ENCODE assay signal across 8 cellular contexts in the genomic region with DNA sequence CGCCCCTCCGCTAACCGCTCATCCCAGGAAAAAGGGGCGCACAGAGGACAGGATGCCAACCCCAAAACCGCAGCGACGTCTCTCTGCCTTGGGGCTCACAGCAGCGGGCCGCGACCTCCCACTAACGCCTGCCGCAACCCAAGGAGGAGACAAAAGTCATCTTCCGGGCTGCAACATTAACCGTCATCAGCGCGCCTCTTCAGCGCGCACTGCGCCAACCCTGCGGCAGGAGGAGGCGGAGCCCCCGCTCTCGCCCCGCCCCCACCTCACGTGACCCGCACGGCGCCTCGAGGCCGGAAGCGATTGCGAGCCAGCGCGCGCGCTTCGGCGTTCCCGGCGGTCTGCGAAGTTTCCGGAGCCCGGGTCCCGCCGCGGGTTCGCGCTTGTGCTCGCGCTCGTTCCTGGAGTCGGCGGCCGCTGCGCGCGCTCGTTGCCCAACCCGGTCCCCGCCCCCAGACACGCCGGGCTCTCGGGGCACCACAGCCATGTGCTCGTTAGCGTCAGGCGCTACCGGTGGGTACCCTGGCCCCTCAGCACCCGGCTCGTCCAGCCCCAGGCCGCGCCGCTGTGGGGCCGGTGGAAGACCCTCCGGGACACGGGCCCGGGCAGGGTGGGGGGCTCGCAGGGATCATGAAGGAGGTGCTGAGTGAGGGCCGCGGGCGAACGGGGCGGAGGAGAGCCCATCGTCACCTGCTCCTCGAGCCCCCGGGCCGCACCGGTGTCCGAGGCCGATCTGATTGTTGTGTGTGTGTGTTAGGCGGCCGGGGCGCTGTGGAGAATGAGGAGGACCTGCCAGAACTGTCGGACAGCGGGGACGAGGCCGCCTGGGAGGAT.
DNase-seq lines count a peak whose midpoint lies in the region; ATAC-seq and TF ChIP-seq lines count a peak whose summit lies in the region.

A gene (plus strand): TSS at position 455 of the 834 bp plus-strand sequence. CDS start 31 bp downstream, at position 486.

- DNase-seq in AML-193 (lab: John Stamatoyannopoulos, UW): peak; percentile 85
- peak; percentile 94 to 99 for DNase-seq in NCI-H446 (lab: John Stamatoyannopoulos, UW)
- peak; percentile 95 for DNase-seq in activated CD4-positive, CD25-positive, alpha-beta regulatory T cell treated with anti-CD3 and anti-CD28 coated beads, Interleukin-2, amount 50 U/mL, for 16 hours (ENCODE audit: low read depth, low spot score)
- peak; percentile 97 for DNase-seq in central memory CD4-positive, alpha-beta T cell
- peak; percentile 96 for DNase-seq in iris pigment epithelial cell (ENCODE audit: low read depth)
- DNase-seq in stimulated activated CD4-positive, alpha-beta T cell treated with anti-CD3 and anti-CD28 coated beads, Interleukin-12 subunit alpha, Interleukin-12 subunit beta, amount 100 ng/mL, for 24 hours (ENCODE audit: low read depth in 2 of 2): peak; percentile 93 to 98

- peak; percentile 82 for ATAC-seq in HG03378 (IDR thresholded peaks at IDR 0.05; ENCODE audit: unreplicated experiment)

- TF ChIP-seq POLR2A in GM19099 (IDR thresholded peaks at IDR 0.05; ENCODE audit: extremely low read depth, insufficient read length, low read depth): peak; percentile 97

Comparison
In these comparisons a context has a peak if more than half of its experiments do, and no peak if none do; other contexts are left out.
1. Peak in every context shown above with its lines: DNase-seq and ATAC-seq.